ENCODE assay signal across 10 cellular contexts in genomic region chr11:125904678-125905077, GRCh38. TPM values are rescaled to one million over a fixed set of nuclear protein-coding genes. Genes with fewer than 3 reads are reported as not detected.
A peak's percentile ranks its signal among the peaks of the same experiment; 100 is the strongest.
DNase-seq lines count a peak whose midpoint lies in the region; TF ChIP-seq lines count a peak whose summit lies in the region.
"Had no signal": no experiment of that assay in that cellular context is flagged by ENCODE, and none has a peak within 500 bp of the region (broad histone marks: within the 10 kb centered on the region; RNA-seq: fewer than 3 reads in every experiment).

No MANE protein-coding gene starts in this region.

- H3K9ac ChIP-seq in smooth muscle cell (ENCODE audit: low read depth) = no peak overlapping the region

- TF ChIP-seq CTCF in smooth muscle cell (IDR thresholded peaks at IDR 0.05; ENCODE audit: borderline replicate concordance, insufficient read depth, poor library complexity, severe bottlenecking) = no peak

- H3K36me3 ChIP-seq in smooth muscle cell (ENCODE audit: low read depth) = no peaks in the 10 kb centered on the region
- H3K36me3 ChIP-seq: colonic mucosa had no signal

- peaks cover 39% of the 10 kb centered on the region for H3K27me3 Mint-ChIP-seq in T-helper 1 cell treated with Interleukin-12 subunit alpha and Interleukin-12 subunit beta and Interleukin-4 antibody, amounts not matched to agents 30 μg/mL and 1 μg/mL, for 36 hours (ENCODE audit: low read depth)
- H3K27me3 Mint-ChIP-seq in activated naive CD8-positive, alpha-beta T cell treated with anti-CD3 and anti-CD28 coated beads for 36 hours = peaks cover 28% of the 10 kb centered on the region

- peaks cover 42% of the 10 kb centered on the region for H3K27me3 ChIP-seq in smooth muscle cell (ENCODE audit: low read depth)

- DNase-seq in T-helper 1 cell (no peak), smooth muscle cell (lab: John Stamatoyannopoulos, UW; ENCODE audit: unreplicated experiment) (no peak), NCI-H748 treated with DMSO at 0.1 percent for 48 hours (lab: John Stamatoyannopoulos, UW) (no peak), NCI-H446 treated with DMSO at 0.1 percent for 48 hours (lab: John Stamatoyannopoulos, UW) (no peak)
- no peak for DNase-seq in activated naive CD8-positive, alpha-beta T cell treated with anti-CD3 and anti-CD28 coated beads for 36 hours
- DNase-seq in stimulated activated CD4-positive, alpha-beta T cell treated with anti-CD3 and anti-CD28 coated beads, Interleukin-15, amount 100 ng/mL, for 24 hours = no peak
- DNase-seq: colonic mucosa had no signal

- H3K9me3 Mint-ChIP-seq in T-helper 1 cell treated with Interleukin-12 subunit alpha and Interleukin-12 subunit beta and Interleukin-4 antibody, amounts not matched to agents 30 μg/mL and 1 μg/mL, for 36 hours = no peaks in the 10 kb centered on the region
- no peaks in the 10 kb centered on the region for H3K9me3 Mint-ChIP-seq in activated naive CD8-positive, alpha-beta T cell treated with anti-CD3 and anti-CD28 coated beads for 36 hours

- peaks cover 13% of the 10 kb centered on the region for H3K4me1 ChIP-seq in smooth muscle cell (ENCODE audit: low read depth)

- 64% methylated on average over 11 of the region's 11 CpGs for WGBS in smooth muscle cell (ENCODE audit: low lambda C conversion rate)

- peaks cover 19% of the 10 kb centered on the region for H3K79me2 ChIP-seq in smooth muscle cell (ENCODE audit: low read depth)

- peak overlapping the region; percentile 96 for H3K4me2 ChIP-seq in smooth muscle cell

- H3K27ac Mint-ChIP-seq in T-helper 1 cell treated with Interleukin-12 subunit alpha and Interleukin-12 subunit beta and Interleukin-4 antibody, amounts not matched to agents 30 μg/mL and 1 μg/mL, for 36 hours = no peak overlapping the region
- H3K27ac Mint-ChIP-seq in activated naive CD8-positive, alpha-beta T cell treated with anti-CD3 and anti-CD28 coated beads for 36 hours = no peak overlapping the region

- peaks cover 9% of the 10 kb centered on the region for H3F3A ChIP-seq in smooth muscle cell (ENCODE audit: low read depth)

- peaks cover 11% of the 10 kb centered on the region for H3K36me3 Mint-ChIP-seq in T-helper 1 cell treated with Interleukin-12 subunit alpha and Interleukin-12 subunit beta and Interleukin-4 antibody, amounts not matched to agents 30 μg/mL and 1 μg/mL, for 36 hours (ENCODE audit: low read depth)
- peaks cover 11% of the 10 kb centered on the region for H3K36me3 Mint-ChIP-seq in activated naive CD8-positive, alpha-beta T cell treated with anti-CD3 and anti-CD28 coated beads for 36 hours

- H3K4me3 ChIP-seq in iPS-18c (ENCODE audit: insufficient read depth, low read depth, low read length) = peak overlapping the region; percentile 71
- peak overlapping the region; percentile 69 for H3K4me3 ChIP-seq in smooth muscle cell
- H3K4me3 ChIP-seq: colonic mucosa had no signal

- H3K9me3 ChIP-seq in iPS-18c (ENCODE audit: control insufficient read depth, insufficient read depth, low read length) (no peaks in the 10 kb centered on the region), smooth muscle cell (replicated peaks; ENCODE audit: low read depth) (no peaks in the 10 kb centered on the region)
- H3K9me3 ChIP-seq: colonic mucosa had no signal

- H3K4me1 Mint-ChIP-seq in T-helper 1 cell treated with Interleukin-12 subunit alpha and Interleukin-12 subunit beta and Interleukin-4 antibody, amounts not matched to agents 30 μg/mL and 1 μg/mL, for 36 hours (ENCODE audit: low read depth) = peaks cover 23% of the 10 kb centered on the region
- peaks cover 18% of the 10 kb centered on the region for H3K4me1 Mint-ChIP-seq in activated naive CD8-positive, alpha-beta T cell treated with anti-CD3 and anti-CD28 coated beads for 36 hours

- H4K20me1 ChIP-seq in smooth muscle cell (ENCODE audit: low read depth) = no peaks in the 10 kb centered on the region

- no peak overlapping the region for H2AFZ ChIP-seq in smooth muscle cell (ENCODE audit: low read depth)

- peak overlapping the region; percentile 76 for H3K4me3 Mint-ChIP-seq in T-helper 1 cell treated with Interleukin-12 subunit alpha and Interleukin-12 subunit beta and Interleukin-4 antibody, amounts not matched to agents 30 μg/mL and 1 μg/mL, for 36 hours
- peak overlapping the region; percentile 50 for H3K4me3 Mint-ChIP-seq in activated naive CD8-positive, alpha-beta T cell treated with anti-CD3 and anti-CD28 coated beads for 36 hours

- H3K27ac ChIP-seq in smooth muscle cell (ENCODE audit: low read depth) = no peak overlapping the region
- H3K27ac ChIP-seq: colonic mucosa had no signal

RNA-seq across cellular contexts. Expression of gene DDX25, which starts 0.4 kb away (rescaled TPM):
- under 1 TPM; 0.14 to 0.26 TPM for total RNA-seq in activated naive CD8-positive, alpha-beta T cell treated with anti-CD3 and anti-CD28 coated beads for 36 hours
- total RNA-seq in smooth muscle cell = 0.09 TPM in 1 of 2 replicates, not detected in the other
- polyA plus RNA-seq in smooth muscle cell = 0.12 TPM in 1 of 2 replicates, not detected in the other

RNA-seq across cellular contexts. Expression of gene PUS3, which starts 1.7 kb away (rescaled TPM):
- 10 to 100 TPM; 16.1 to 23.3 TPM for total RNA-seq in activated naive CD8-positive, alpha-beta T cell treated with anti-CD3 and anti-CD28 coated beads for 36 hours
- total RNA-seq in smooth muscle cell = 10.9 and 20.3 TPM in 2 replicates
- polyA plus RNA-seq in smooth muscle cell = 9.9 and 12.2 TPM in 2 replicates

RNA-seq across cellular contexts. Expression of gene HYLS1, which starts 17.2 kb away (rescaled TPM):
- total RNA-seq in activated naive CD8-positive, alpha-beta T cell treated with anti-CD3 and anti-CD28 coated beads for 36 hours = 1 to 10 TPM; 8.0 to 8.1 TPM
- total RNA-seq in smooth muscle cell = 2.3 and 6.4 TPM in 2 replicates
- 2.6 and 4.1 TPM in 2 replicates for polyA plus RNA-seq in smooth muscle cell

RNA-seq across cellular contexts. Expression of gene VSIG10L2, which starts 41.2 kb away (rescaled TPM):
- total RNA-seq in activated naive CD8-positive, alpha-beta T cell treated with anti-CD3 and anti-CD28 coated beads for 36 hours = not detected
- not detected in 2 replicates for total RNA-seq in smooth muscle cell
- not detected in 2 replicates for polyA plus RNA-seq in smooth muscle cell
- total RNA-seq: colonic mucosa, SK-MEL-5 had no signal
